In the genomic region with DNA sequence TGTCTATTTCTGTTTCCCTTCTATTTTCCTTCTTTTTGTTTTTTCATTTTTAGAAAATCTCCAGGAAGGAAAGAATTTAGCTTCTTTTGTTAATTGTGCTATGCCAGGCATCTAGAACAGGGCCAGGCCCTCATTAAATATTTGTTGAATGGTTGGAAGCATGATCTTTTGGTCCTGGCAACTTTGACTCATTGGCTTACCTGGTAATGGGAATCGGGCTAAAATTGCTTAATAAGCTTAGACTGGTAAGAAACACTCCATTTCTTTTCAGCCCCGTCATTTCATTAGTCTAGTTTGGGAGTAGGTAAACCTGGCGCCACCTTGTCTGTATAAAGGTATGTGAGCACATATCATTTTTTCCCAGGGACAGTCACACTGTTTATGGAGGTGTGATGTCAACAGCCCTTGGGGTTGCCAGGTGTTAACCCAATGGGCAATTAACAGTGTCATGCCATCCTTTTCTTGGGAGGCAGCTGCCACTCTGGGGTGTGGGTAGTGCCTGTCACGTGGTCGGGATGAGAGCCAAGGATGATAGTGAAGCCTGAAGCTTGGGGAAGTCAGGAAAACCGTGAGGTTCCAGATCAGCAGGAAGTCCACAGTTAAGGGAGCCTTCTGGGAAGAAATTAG, we compare ENCODE assay signal across 22 cellular contexts. TPM values are rescaled to one million over a fixed set of nuclear protein-coding genes. Genes with fewer than 3 reads are reported as not detected.
DNase-seq lines count a peak whose midpoint lies in the region; ATAC-seq and TF ChIP-seq lines count a peak whose summit lies in the region.
"Had no signal": no experiment of that assay in that cellular context is flagged by ENCODE, and none has a peak within 500 bp of the region (broad histone marks: within the 10 kb centered on the region; RNA-seq: fewer than 3 reads in every experiment).

No MANE protein-coding gene starts in this region.

- H3K4me3 ChIP-seq in breast epithelium (no peak overlapping the region), mammary epithelial cell (replicated peaks in 1 of 3; ENCODE audit: insufficient read depth in 1 of 3, low read depth in 2 of 3, low read length in 3 of 3) (no peak overlapping the region), colonic mucosa (no peak overlapping the region), right lobe of liver (no peak overlapping the region), transverse colon (no peak overlapping the region), testis (no peak overlapping the region)
- H3K4me3 ChIP-seq: MG63 had no signal

- H3K27ac ChIP-seq in breast epithelium (peak overlapping the region; percentile 8 to 38), mammary epithelial cell (ENCODE audit: insufficient read depth, low read depth, low read length) (no peak overlapping the region), colonic mucosa (no peak overlapping the region), right lobe of liver (peak overlapping the region; percentile 2 to 75 (median 45)), transverse colon (peak overlapping the region in 2 of 4 donors; percentile 13 to 43), testis (no peak overlapping the region)

- H3K27me3 ChIP-seq in breast epithelium: no peaks in the 10 kb centered on the region
- H3K27me3 ChIP-seq in mammary epithelial cell (ENCODE audit: insufficient read depth, low read length): no peaks in the 10 kb centered on the region
- no peaks in the 10 kb centered on the region for H3K27me3 ChIP-seq in colonic mucosa
- H3K27me3 ChIP-seq in right lobe of liver: no peaks in the 10 kb centered on the region
- H3K27me3 ChIP-seq in transverse colon: no peaks in the 10 kb centered on the region
- H3K27me3 ChIP-seq in testis: no peaks in the 10 kb centered on the region
- H3K27me3 ChIP-seq: MG63 had no signal

- intact Hi-C loops in breast epithelium (cut with DNase I; ENCODE audit: low total_unique reads) (loop anchor here (5.0 kb wide), 1 partner anchor 519 kb away; no protein-coding TSS in a partner anchor), mammary epithelial cell (cut with micrococcal nuclease) (no loop called here), colonic mucosa (cut with DNase I) (no loop called here), right lobe of liver (cut with DNase I) (no loop called here), transverse colon (cut with DNase I; ENCODE audit: low total_unique reads) (no loop called here), testis (cut with DNase I; ENCODE audit: low total_unique reads) (no loop called here)

- TF ChIP-seq CTCF in breast epithelium (IDR thresholded peaks at IDR 0.05) (no peak), mammary epithelial cell (conservative IDR thresholded peaks at IDR 0.05 in 1 of 2, IDR thresholded peaks at IDR 0.05 in 1 of 2; ENCODE audit: extremely low read depth in 1 of 2, insufficient read depth in 1 of 2, low read depth in 1 of 2, low read length in 2 of 2) (no peak), colonic mucosa (IDR thresholded peaks at IDR 0.05) (no peak), right lobe of liver (IDR thresholded peaks at IDR 0.05) (no peak), transverse colon (IDR thresholded peaks at IDR 0.05) (no peak), testis (IDR thresholded peaks at IDR 0.05) (no peak)

- H3K4me2 ChIP-seq in mammary epithelial cell (ENCODE audit: insufficient read depth, low read depth, low read length): no peak overlapping the region

- H2AFZ ChIP-seq in mammary epithelial cell (ENCODE audit: low read depth, low read length): no peak overlapping the region

- CTCF ChIA-PET in mammary epithelial cell (lab: Charles Lee; ENCODE audit: low non-redundant PET): no interaction called here

- H3K36me3 ChIP-seq in breast epithelium: no peaks in the 10 kb centered on the region
- H3K36me3 ChIP-seq in mammary epithelial cell (ENCODE audit: insufficient read depth, low read length): no peaks in the 10 kb centered on the region
- H3K36me3 ChIP-seq in colonic mucosa: no peaks in the 10 kb centered on the region
- H3K36me3 ChIP-seq in right lobe of liver: no peaks in the 10 kb centered on the region
- no peaks in the 10 kb centered on the region for H3K36me3 ChIP-seq in transverse colon
- H3K36me3 ChIP-seq in testis (ENCODE audit: low read depth, missing control alignments): no peaks in the 10 kb centered on the region
- H3K36me3 ChIP-seq: MG63 had no signal

- no TSS peak for BruUV-seq in mammary epithelial cell (replicated peaks; lab: Mats Ljungman, UMichigan)

- in situ Hi-C loops in mammary epithelial cell (cut with MboI; ENCODE audit: low sequenced_read_pairs in 2 of 2): no loop called here
- in situ Hi-C loops in transverse colon (cut with MboI; ENCODE audit: low pct_ligation_motif_present in 1 of 4, low pct_unique_long_range_greater_than_20kb in 1 of 4, low sequenced_read_pairs in 3 of 4): no loop called here

- DNase-seq in breast epithelium (ENCODE audit: low spot score in 2 of 2): no peak
- DNase-seq in mammary epithelial cell: no peak
- peak; percentile 67 for DNase-seq in colonic mucosa
- no peak for DNase-seq in right lobe of liver
- DNase-seq in transverse colon: peak; percentile 68
- DNase-seq in testis: no peak
- DNase-seq in HCEC 1CT: no peak
- DNase-seq in amniotic stem cell (lab: John Stamatoyannopoulos, UW): no peak
- DNase-seq: AML-193, COR-L47, H9, IMR-90, Karpas-422, MG63, NCI-H1092 treated with DMSO at 0.1 percent for 48 hours, NCI-H187, NCI-H446 treated with DMSO at 0.1 percent for 48 hours, NCI-H82 had no signal

- 52% methylated on average over 6 of the region's 6 CpGs for WGBS in mammary epithelial cell (ENCODE audit: low coverage, missing lambda C conversion rate)
- 31% methylated on average over 6 of the region's 6 CpGs for WGBS in right lobe of liver (ENCODE audit: insufficient coverage, low coverage, low lambda C conversion rate, missing lambda C conversion rate)
- 37 to 50% methylated on average over 3 to 6 of the region's 6 CpGs for WGBS in transverse colon (ENCODE audit: low coverage in 1 of 2), 2 donors
- 59 to 62% methylated on average over 6 of the region's 6 CpGs for WGBS in testis, 2 donors

- peak; percentile 51 for TF ChIP-seq EP300 in transverse colon (IDR thresholded peaks at IDR 0.05; ENCODE audit: low read depth)

- no peaks in the 10 kb centered on the region for H3K79me2 ChIP-seq in mammary epithelial cell (ENCODE audit: insufficient read depth, low read length)

- dilution Hi-C loops in mammary epithelial cell (cut with HindIII; ENCODE audit: low sequenced_read_pairs): loop anchor here (5.0 kb wide), 1 partner anchor 49 kb away; the partner anchor contains the start of gene KRABD2

- TF ChIP-seq POLR2A in breast epithelium (IDR thresholded peaks at IDR 0.05) (no peak), right lobe of liver (IDR thresholded peaks at IDR 0.05) (no peak), transverse colon (IDR thresholded peaks at IDR 0.05) (no peak), testis (IDR thresholded peaks at IDR 0.05) (no peak)

- no peaks in the 10 kb centered on the region for H3K4me1 ChIP-seq in breast epithelium
- H3K4me1 ChIP-seq in mammary epithelial cell (ENCODE audit: insufficient read depth, low read length): peaks cover 2% of the 10 kb centered on the region
- no peaks in the 10 kb centered on the region for H3K4me1 ChIP-seq in colonic mucosa
- H3K4me1 ChIP-seq in right lobe of liver: peaks cover 0 to 31% (median 8%) of the 10 kb centered on the region in 4 donors
- peaks cover 0 to 5% (median 0%) of the 10 kb centered on the region in 4 donors for H3K4me1 ChIP-seq in transverse colon
- H3K4me1 ChIP-seq in testis: no peaks in the 10 kb centered on the region

- H3K9me3 ChIP-seq in breast epithelium (no peaks in the 10 kb centered on the region), mammary epithelial cell (replicated peaks; ENCODE audit: insufficient read depth, low read length) (no peaks in the 10 kb centered on the region), colonic mucosa (no peaks in the 10 kb centered on the region), right lobe of liver (no peaks in the 10 kb centered on the region), transverse colon (no peaks in the 10 kb centered on the region), testis (no peaks in the 10 kb centered on the region)
- H3K9me3 ChIP-seq: MG63 had no signal

- H4K20me1 ChIP-seq in mammary epithelial cell (ENCODE audit: insufficient read depth, low read length): no peaks in the 10 kb centered on the region

- peak; percentile 48 to 66 (median 57) for ATAC-seq in right lobe of liver
- ATAC-seq: Panc1, Right ventricle myocardium inferior had no signal

- H3K9ac ChIP-seq in mammary epithelial cell (ENCODE audit: insufficient read depth, low read length): no peak overlapping the region
- H3K9ac ChIP-seq in colonic mucosa (ENCODE audit: low read depth in 2 of 2, low read length in 2 of 2): no peak overlapping the region

RNA-seq across cellular contexts. Expression of gene NDEL1, which starts 9.5 kb away (rescaled TPM):
- total RNA-seq in breast epithelium (10 to 100 TPM; 51.1 to 80.6 (median 61.4) TPM), mammary epithelial cell (100 to 1,000 TPM in 1 of 2 donors, 10 to 100 TPM in 1; 55.7 to 102 TPM), colonic mucosa (10 to 100 TPM; 47.1 TPM), right lobe of liver (10 to 100 TPM; 22.2 to 34.9 (median 28.4) TPM), transverse colon (10 to 100 TPM; 28.3 to 82.4 (median 77.2) TPM), testis (10 to 100 TPM; 73.1 to 85.4 TPM)
- polyA plus RNA-seq in mammary epithelial cell (49.4 TPM), testis (ENCODE audit: insufficient read depth, low read depth, low replicate concordance) (51.2 TPM)
- polyA minus RNA-seq in mammary epithelial cell: 36.7 TPM

RNA-seq across cellular contexts. Expression of gene RNF222, which starts 28.6 kb away (rescaled TPM):
- total RNA-seq in breast epithelium (not detected), mammary epithelial cell (under 1 TPM; under 0.01 to 0.38 TPM), colonic mucosa (not detected), right lobe of liver (not detected), transverse colon (not detected), testis (under 1 TPM in 1 of 2 donors, not detected in 1; 0.06 TPM)
- polyA plus RNA-seq in mammary epithelial cell (0.07 TPM), testis (ENCODE audit: insufficient read depth, low read depth, low replicate concordance) (not detected)
- polyA minus RNA-seq in mammary epithelial cell: 1.6 TPM
- total RNA-seq: HT-29, IMR-90, Right ventricle myocardium inferior had no signal
- polyA plus RNA-seq: CD14-positive monocyte, IMR-90 had no signal

RNA-seq across cellular contexts. Expression of gene RPL26, which starts 43.2 kb away (rescaled TPM):
- total RNA-seq in breast epithelium: 1,000 to 10,000 TPM; 3,666 to 5,219 (median 4,419) TPM
- total RNA-seq in mammary epithelial cell: 1,000 to 10,000 TPM; 1,799 to 2,054 TPM
- 3,047 TPM for polyA plus RNA-seq in mammary epithelial cell
- 984 TPM for polyA minus RNA-seq in mammary epithelial cell
- 1,000 to 10,000 TPM; 1,223 to 1,367 TPM for total RNA-seq in colonic mucosa
- 1,000 to 10,000 TPM in 2 of 6 experiments, 100 to 1,000 TPM in 4; 467 to 1,753 (median 509) TPM for total RNA-seq in right lobe of liver
- 1,000 to 10,000 TPM in 3 of 4 donors, 100 to 1,000 TPM in 1; 714 to 2,921 (median 2,064) TPM for total RNA-seq in transverse colon
- 1,000 to 10,000 TPM in 1 of 2 donors, 100 to 1,000 TPM in 1; 769 to 1,617 TPM for total RNA-seq in testis
- polyA plus RNA-seq in testis (ENCODE audit: insufficient read depth, low read depth, low replicate concordance): 1,360 TPM

Comparison
In these comparisons a context has a peak if more than half of its experiments do, and no peak if none do; other contexts are left out.
1. H3K27ac ChIP-seq: peak in breast epithelium (2 of 2) and right lobe of liver (3 of 3); none in mammary epithelial cell (single experiment), colonic mucosa (single experiment) and testis (0 of 2).
2. DNase-seq: peak in colonic mucosa (single experiment) and transverse colon (single experiment); none in breast epithelium (0 of 2), mammary epithelial cell (single experiment), right lobe of liver (0 of 3), testis (single experiment), HCEC 1CT (single experiment) and amniotic stem cell (single experiment).